2 cellular contexts compared by ENCODE assay signal in the genomic region with DNA sequence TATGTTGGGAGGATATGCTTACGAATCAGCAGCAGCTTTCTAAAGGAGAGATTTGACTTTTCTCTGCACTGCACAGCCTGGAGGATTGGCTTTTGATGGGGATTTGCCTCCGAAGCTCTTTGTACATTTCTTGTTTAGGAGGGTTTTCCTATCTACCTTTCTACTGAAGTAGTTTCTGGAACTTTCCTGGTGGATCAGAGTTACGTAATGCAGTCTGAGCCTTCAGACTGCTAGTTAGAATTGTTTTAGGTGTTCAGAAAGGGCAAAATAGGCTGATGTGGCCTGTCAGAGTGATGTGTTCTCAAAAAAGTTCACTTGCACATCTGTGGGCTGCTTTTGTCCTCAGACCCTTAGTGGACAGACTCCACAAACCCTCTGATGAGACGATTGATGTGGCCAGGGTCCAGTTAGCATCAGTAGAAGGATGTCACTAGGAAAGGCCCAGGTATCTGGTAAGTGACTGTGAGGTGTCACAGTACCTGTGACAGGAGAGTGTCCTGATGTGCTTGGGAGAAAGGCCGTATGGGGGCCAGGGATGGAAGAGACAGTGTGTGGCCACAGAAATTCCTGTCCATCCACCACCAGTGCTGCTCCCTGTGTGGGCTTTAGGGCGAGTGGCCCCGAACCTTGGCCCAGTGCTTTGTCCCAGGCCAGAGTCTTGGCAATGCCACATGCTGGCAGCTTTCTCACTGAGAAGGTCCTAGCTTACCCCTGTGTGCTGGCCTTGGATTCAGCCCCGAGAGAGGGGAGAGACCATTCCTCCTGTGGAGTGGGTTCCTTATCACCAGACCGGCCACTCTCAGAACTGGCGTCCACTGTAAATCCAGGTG.
TF ChIP-seq lines count a peak whose summit lies in the region.

No MANE protein-coding gene starts in this region.

TF ChIP-seq in liver, 16 proteins besides CTCF, POLR2A, EP300 and RAD21:
- TF ChIP-seq EGR1 (IDR thresholded peaks at IDR 0.05; ENCODE audit: low read depth in 2 of 2) (no peak), HNF4A (conservative IDR thresholded peaks at IDR 0.05) (no peak), FOXA2 (IDR thresholded peaks at IDR 0.05) (no peak)
- TF ChIP-seq, protein P1, sequence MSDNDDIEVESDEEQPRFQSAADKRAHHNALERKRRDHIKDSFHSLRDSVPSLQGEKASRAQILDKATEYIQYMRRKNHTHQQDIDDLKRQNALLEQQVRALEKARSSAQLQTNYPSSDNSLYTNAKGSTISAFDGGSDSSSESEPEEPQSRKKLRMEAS (IDR thresholded peaks at IDR 0.05), result no peak

TF ChIP-seq in HepG2, 621 proteins besides CTCF, POLR2A, EP300 and RAD21:
- TF ChIP-seq DBP (CRISPR knock-in tag; IDR thresholded peaks at IDR 0.05; ENCODE audit: not compliant biosample characterization) (no peak), MAZ (IDR thresholded peaks at IDR 0.05; ENCODE audit: borderline replicate concordance, low read depth, low read length) (no peak), MAZ (CRISPR knock-in tag; IDR thresholded peaks at IDR 0.05; ENCODE audit: low read depth) (no peak), ZNF678 (CRISPR knock-in tag; IDR thresholded peaks at IDR 0.05) (no peak), GABPB1 (CRISPR knock-in tag; IDR thresholded peaks at IDR 0.05) (no peak), IRX3 (CRISPR knock-in tag; IDR thresholded peaks at IDR 0.05; ENCODE audit: borderline replicate concordance, low read depth) (no peak), LRRFIP1 (CRISPR knock-in tag; conservative IDR thresholded peaks at IDR 0.05) (no peak), U2AF1 (optimal IDR thresholded peaks at IDR 0.05; ENCODE audit: low read depth, low read length) (no peak), ZNF839 (CRISPR knock-in tag; IDR thresholded peaks at IDR 0.05; ENCODE audit: borderline replicate concordance) (no peak), KMT2A (CRISPR knock-in tag; IDR thresholded peaks at IDR 0.05) (no peak), SSRP1 (CRISPR knock-in tag; IDR thresholded peaks at IDR 0.05) (no peak), HOXA3 (CRISPR knock-in tag; IDR thresholded peaks at IDR 0.05) (no peak), ZNF510 (CRISPR knock-in tag; IDR thresholded peaks at IDR 0.05; ENCODE audit: low read depth) (no peak), SNAPC2 (CRISPR knock-in tag; IDR thresholded peaks at IDR 0.05) (no peak), PAWR (CRISPR knock-in tag; IDR thresholded peaks at IDR 0.05; ENCODE audit: borderline replicate concordance) (no peak)
- TF ChIP-seq, protein P2, sequence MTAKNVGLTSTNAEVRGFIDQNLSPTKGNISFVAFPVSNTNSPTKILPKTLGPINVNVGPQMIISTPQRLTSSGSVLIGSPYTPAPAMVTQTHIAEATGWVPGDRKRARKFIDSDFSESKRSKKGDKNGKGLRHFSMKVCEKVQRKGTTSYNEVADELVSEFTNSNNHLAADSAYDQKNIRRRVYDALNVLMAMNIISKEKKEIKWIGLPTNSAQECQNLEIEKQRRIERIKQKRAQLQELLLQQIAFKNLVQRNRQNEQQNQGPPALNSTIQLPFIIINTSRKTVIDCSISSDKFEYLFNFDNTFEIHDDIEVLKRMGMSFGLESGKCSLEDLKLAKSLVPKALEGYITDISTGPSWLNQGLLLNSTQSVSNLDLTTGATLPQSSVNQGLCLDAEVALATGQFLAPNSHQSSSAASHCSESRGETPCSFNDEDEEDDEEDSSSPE (CRISPR knock-in tag; IDR thresholded peaks at IDR 0.05), result no peak
